ENCODE assay signal across 20 cellular contexts in the genomic region with DNA sequence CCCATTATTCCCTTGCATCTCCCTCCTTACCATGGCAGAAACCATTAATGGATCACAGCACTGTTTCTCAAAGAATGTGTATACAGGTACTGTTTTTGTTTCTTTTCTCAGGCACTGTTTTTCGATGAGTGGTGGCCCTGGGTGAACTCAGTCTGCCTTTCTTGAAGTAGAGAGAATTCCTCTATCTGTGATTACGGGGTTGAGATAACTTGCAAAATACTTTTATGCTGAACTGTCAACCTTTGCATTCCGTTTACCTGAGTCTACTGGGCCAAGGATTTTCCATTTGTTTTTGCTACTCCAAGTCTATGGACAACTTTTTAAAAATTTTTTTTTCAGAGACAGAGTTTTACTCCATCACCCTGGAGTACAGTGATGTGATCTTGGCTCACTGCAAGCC.
"Had no signal": no experiment of that assay in that cellular context is flagged by ENCODE, and none has a peak within 500 bp of the region (broad histone marks: within the 10 kb centered on the region; RNA-seq: fewer than 3 reads in every experiment).

No MANE protein-coding gene starts in this region.

- DNase-seq: dermis blood vessel endothelial cell; erythroblast; head of caudate nucleus; mammary epithelial cell; naive thymus-derived CD4-positive, alpha-beta T cell; nephron progenitor cell; psoas muscle; retina; right lobe of liver; stimulated activated CD4-positive, alpha-beta T cell treated with anti-CD3 and anti-CD28 coated beads, Interleukin-4, amount 100 ng/mL, for 1 hour; stimulated activated CD8-positive, alpha-beta memory T cell treated with anti-CD3 and anti-CD28 coated beads, Interleukin-4, amount 100 ng/mL, for 48 hours; stimulated activated naive CD8-positive, alpha-beta T cell treated with anti-CD3 and anti-CD28 coated beads, Interleukin-15, Interleukin-2, amounts not matched to agents 100 U/mL and 50 U/mL, for 24 hours; thyroid gland; upper lobe of left lung; uterus had no signal

- H3K27ac ChIP-seq: foreskin keratinocyte, hepatocyte, psoas muscle, right lobe of liver, suprapubic skin, thyroid gland, upper lobe of left lung, uterus had no signal

- H3K9me3 ChIP-seq: psoas muscle, right lobe of liver, suprapubic skin, thyroid gland, upper lobe of left lung, uterus had no signal

- H3K27me3 ChIP-seq: foreskin keratinocyte, hepatocyte, right lobe of liver, suprapubic skin, thyroid gland, upper lobe of left lung, uterus had no signal

- H3K4me1 ChIP-seq: foreskin keratinocyte, psoas muscle, suprapubic skin, thyroid gland, upper lobe of left lung, uterus had no signal

- H3K4me1 Mint-ChIP-seq: stimulated activated effector memory CD8-positive, alpha-beta T cell treated with anti-CD3 and anti-CD28 coated beads, Interleukin-12 subunit alpha, Interleukin-12 subunit beta, amount 100 ng/mL, for 72 hours had no signal

- H3K27ac Mint-ChIP-seq: naive thymus-derived CD4-positive, alpha-beta T cell; nephron progenitor cell; stimulated activated effector memory CD8-positive, alpha-beta T cell treated with anti-CD3 and anti-CD28 coated beads, Interleukin-12 subunit alpha, Interleukin-12 subunit beta, amount 100 ng/mL, for 72 hours had no signal

- H3K79me2 ChIP-seq: hepatocyte had no signal

- H3K4me3 Mint-ChIP-seq: naive thymus-derived CD4-positive, alpha-beta T cell; nephron progenitor cell; stimulated activated effector memory CD8-positive, alpha-beta T cell treated with anti-CD3 and anti-CD28 coated beads, Interleukin-12 subunit alpha, Interleukin-12 subunit beta, amount 100 ng/mL, for 72 hours had no signal

- H3K4me2 ChIP-seq: hepatocyte had no signal

- H3K36me3 ChIP-seq: right lobe of liver, suprapubic skin, thyroid gland, upper lobe of left lung, uterus had no signal

- ATAC-seq: foreskin keratinocyte; left lobe of liver; naive thymus-derived CD4-positive, alpha-beta T cell; psoas muscle; right lobe of liver; stimulated activated effector memory CD8-positive, alpha-beta T cell treated with anti-CD3 and anti-CD28 coated beads, Interleukin-12 subunit alpha, Interleukin-12 subunit beta, amount 100 ng/mL, for 72 hours; stimulated activated naive CD8-positive, alpha-beta T cell treated with anti-CD3 and anti-CD28 coated beads, Interleukin-15, Interleukin-2, amounts not matched to agents 100 U/mL and 50 U/mL, for 24 hours had no signal

- H3K4me3 ChIP-seq: hepatocyte, psoas muscle, right lobe of liver, suprapubic skin, thyroid gland, upper lobe of left lung, uterus had no signal

- H3K36me3 Mint-ChIP-seq: naive thymus-derived CD4-positive, alpha-beta T cell; stimulated activated effector memory CD8-positive, alpha-beta T cell treated with anti-CD3 and anti-CD28 coated beads, Interleukin-12 subunit alpha, Interleukin-12 subunit beta, amount 100 ng/mL, for 72 hours had no signal

- H2AFZ ChIP-seq: hepatocyte had no signal

- H3K9me3 Mint-ChIP-seq: stimulated activated effector memory CD8-positive, alpha-beta T cell treated with anti-CD3 and anti-CD28 coated beads, Interleukin-12 subunit alpha, Interleukin-12 subunit beta, amount 100 ng/mL, for 72 hours had no signal
